Comparison of ENCODE assay signal across 1 cellular context in the genomic region with DNA sequence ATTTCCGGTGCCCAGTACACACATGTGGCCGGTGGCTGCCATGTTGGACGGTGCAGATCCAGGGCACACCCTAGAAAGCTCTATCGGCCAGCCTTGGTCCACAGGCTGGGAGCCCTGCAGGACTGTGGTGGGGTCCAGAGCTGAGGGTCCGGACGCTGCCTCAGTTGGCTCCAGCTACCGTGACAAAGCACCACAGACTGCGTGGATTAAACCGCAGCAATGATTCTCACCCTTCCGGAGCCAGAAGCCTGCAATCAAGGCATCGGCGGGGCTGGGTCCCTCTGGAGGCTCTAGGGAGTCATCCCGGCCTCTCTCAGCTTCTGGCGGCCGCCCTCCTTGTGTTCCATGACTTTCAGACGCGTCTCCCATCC.
TF ChIP-seq lines count a peak whose summit lies in the region.

No MANE protein-coding gene starts in this region.

TF ChIP-seq in K562, 482 proteins besides CTCF, POLR2A, EP300 and RAD21:
- TF ChIP-seq TAF1 (IDR thresholded peaks at IDR 0.05; ENCODE audit: control insufficient read depth, extremely low read depth, insufficient read depth, low read length, severe bottlenecking) (no peak), ZFPM2 (CRISPR knock-in tag; IDR thresholded peaks at IDR 0.05) (no peak), SOX6 (IDR thresholded peaks at IDR 0.05) (no peak), ETV1 (tag; conservative IDR thresholded peaks at IDR 0.05; ENCODE audit: low read depth) (no peak), BRCA1 (IDR thresholded peaks at IDR 0.05) (no peak), BRCA1 (CRISPR knock-in tag; IDR thresholded peaks at IDR 0.05) (no peak), HDAC8 (tag; IDR thresholded peaks at IDR 0.05) (no peak), GMEB1 (CRISPR knock-in tag; IDR thresholded peaks at IDR 0.05) (no peak), NFIC (IDR thresholded peaks at IDR 0.05) (no peak), PHF20 (IDR thresholded peaks at IDR 0.05; ENCODE audit: partially characterized antibody) (no peak), TGIF2 (CRISPR knock-in tag; IDR thresholded peaks at IDR 0.05) (no peak), TCF7L2 (IDR thresholded peaks at IDR 0.05; ENCODE audit: low read depth, low read length) (no peak), MTF1 (CRISPR knock-in tag; IDR thresholded peaks at IDR 0.05; ENCODE audit: borderline replicate concordance) (no peak), FOSL1 (tag; conservative IDR thresholded peaks at IDR 0.05) (no peak)
- TF ChIP-seq, protein P1, sequence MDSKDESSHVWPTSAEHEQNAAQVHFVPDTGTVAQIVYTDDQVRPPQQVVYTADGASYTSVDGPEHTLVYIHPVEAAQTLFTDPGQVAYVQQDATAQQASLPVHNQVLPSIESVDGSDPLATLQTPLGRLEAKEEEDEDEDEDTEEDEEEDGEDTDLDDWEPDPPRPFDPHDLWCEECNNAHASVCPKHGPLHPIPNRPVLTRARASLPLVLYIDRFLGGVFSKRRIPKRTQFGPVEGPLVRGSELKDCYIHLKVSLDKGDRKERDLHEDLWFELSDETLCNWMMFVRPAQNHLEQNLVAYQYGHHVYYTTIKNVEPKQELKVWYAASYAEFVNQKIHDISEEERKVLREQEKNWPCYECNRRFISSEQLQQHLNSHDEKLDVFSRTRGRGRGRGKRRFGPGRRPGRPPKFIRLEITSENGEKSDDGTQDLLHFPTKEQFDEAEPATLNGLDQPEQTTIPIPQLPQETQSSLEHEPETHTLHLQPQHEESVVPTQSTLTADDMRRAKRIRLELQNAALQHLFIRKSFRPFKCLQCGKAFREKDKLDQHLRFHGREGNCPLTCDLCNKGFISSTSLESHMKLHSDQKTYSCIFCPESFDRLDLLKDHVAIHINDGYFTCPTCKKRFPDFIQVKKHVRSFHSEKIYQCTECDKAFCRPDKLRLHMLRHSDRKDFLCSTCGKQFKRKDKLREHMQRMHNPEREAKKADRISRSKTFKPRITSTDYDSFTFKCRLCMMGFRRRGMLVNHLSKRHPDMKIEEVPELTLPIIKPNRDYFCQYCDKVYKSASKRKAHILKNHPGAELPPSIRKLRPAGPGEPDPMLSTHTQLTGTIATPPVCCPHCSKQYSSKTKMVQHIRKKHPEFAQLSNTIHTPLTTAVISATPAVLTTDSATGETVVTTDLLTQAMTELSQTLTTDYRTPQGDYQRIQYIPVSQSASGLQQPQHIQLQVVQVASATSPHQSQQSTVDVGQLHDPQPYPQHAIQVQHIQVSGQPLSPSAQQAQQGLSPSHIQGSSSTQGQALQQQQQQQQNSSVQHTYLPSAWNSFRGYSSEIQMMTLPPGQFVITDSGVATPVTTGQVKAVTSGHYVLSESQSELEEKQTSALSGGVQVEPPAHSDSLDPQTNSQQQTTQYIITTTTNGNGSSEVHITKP (IDR thresholded peaks at IDR 0.05; ENCODE audit: partially characterized antibody) = no peak
- TF ChIP-seq, protein P2, sequence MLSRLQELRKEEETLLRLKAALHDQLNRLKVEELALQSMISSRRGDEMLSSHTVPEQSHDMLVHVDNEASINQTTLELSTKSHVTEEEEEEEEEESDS (CRISPR knock-in tag; IDR thresholded peaks at IDR 0.05) = no peak
- TF ChIP-seq, protein P3, sequence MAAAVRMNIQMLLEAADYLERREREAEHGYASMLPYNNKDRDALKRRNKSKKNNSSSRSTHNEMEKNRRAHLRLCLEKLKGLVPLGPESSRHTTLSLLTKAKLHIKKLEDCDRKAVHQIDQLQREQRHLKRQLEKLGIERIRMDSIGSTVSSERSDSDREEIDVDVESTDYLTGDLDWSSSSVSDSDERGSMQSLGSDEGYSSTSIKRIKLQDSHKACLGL (CRISPR knock-in tag; IDR thresholded peaks at IDR 0.05; ENCODE audit: borderline replicate concordance, poor library complexity, severe bottlenecking) = no peak
TF ChIP-seq in K562: peak in this region for 0.
